In the genomic region with DNA sequence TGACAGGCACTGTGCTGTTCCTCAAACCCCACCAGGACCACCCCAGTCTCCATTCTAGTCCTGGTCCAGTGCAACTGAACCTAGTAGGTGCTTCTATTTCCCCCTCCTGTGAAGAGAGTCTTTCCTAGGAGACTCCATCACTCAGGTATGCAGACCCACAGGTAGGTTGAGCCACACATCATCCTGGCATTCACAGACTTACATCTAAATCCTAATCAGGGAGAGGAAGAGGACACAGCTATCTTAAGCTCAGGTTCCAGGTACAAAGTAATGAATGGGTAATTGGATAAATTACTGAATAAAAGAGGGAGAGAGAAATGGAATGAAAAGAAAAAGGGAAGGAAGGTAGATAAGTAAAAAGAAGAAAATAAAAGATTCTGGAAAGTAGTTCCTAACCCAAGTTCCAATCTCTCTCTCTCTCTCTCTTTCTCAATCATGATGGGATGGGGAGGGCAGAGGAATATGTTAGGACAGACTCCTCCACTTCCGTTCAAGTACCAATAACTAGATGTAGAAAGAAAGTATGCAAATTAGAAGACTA, we compare ENCODE assay signal across 1 cellular context.
TF ChIP-seq lines count a peak whose summit lies in the region.

No MANE protein-coding gene starts in this region.

TF ChIP-seq in H1, 55 proteins besides CTCF, POLR2A, EP300 and RAD21:
- TF ChIP-seq, protein P1, sequence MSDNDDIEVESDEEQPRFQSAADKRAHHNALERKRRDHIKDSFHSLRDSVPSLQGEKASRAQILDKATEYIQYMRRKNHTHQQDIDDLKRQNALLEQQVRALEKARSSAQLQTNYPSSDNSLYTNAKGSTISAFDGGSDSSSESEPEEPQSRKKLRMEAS (IDR thresholded peaks at IDR 0.05), result no peak
- TF ChIP-seq TAF7 (optimal IDR thresholded peaks at IDR 0.05; ENCODE audit: borderline replicate concordance, low read depth, low read length), result no peak
- no peak for TF ChIP-seq NRF1 (IDR thresholded peaks at IDR 0.05; ENCODE audit: low read depth, low read length)
- TF ChIP-seq RXRA (IDR thresholded peaks at IDR 0.05; ENCODE audit: insufficient read depth, low read depth, low read length), result no peak
- no peak for TF ChIP-seq BCL11A (IDR thresholded peaks at IDR 0.05; ENCODE audit: low read depth in 2 of 2, low read length in 2 of 2)
- no peak for TF ChIP-seq JUND (IDR thresholded peaks at IDR 0.05; ENCODE audit: low read length)
- no peak for TF ChIP-seq CBX5 (IDR thresholded peaks at IDR 0.05; ENCODE audit: low read depth, low read length)
- no peak for TF ChIP-seq TCF12 (IDR thresholded peaks at IDR 0.05; ENCODE audit: low read depth, low read length)
- no peak for TF ChIP-seq FOSL1 (IDR thresholded peaks at IDR 0.05; ENCODE audit: insufficient read depth, low read depth, low read length)
- no peak for TF ChIP-seq SIN3A (conservative IDR thresholded peaks at IDR 0.05 in 1 of 2, IDR thresholded peaks at IDR 0.05 in 1 of 2; ENCODE audit: low read depth in 1 of 2, low read length in 2 of 2)
- TF ChIP-seq PHF8 (conservative IDR thresholded peaks at IDR 0.05; ENCODE audit: low read depth, low read length), result no peak
- TF ChIP-seq SUZ12 (IDR thresholded peaks at IDR 0.05; ENCODE audit: low read length), result no peak
